Comparison of ENCODE assay signal across 24 cellular contexts in the genomic region with DNA sequence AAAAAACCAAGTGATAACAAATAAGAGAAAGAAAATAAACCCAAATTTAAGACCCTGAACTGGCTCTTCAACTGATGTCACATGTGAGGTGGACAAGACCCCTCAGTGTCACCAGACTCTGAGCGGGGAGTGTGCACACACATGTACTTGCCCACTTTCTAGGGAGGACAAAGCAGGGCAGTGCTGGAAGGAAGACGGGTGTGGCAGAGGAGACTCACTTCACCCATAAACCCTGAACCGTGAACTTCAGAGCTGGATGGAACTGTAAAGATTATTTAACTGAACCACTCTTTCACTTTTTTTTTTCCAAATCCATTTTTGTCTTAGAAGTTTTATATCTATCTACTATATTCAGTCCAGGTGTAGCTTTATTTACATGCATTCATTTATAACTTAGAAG. TPM values are rescaled to one million over a fixed set of nuclear protein-coding genes. Genes with fewer than 3 reads are reported as not detected.
"Had no signal": no experiment of that assay in that cellular context is flagged by ENCODE, and none has a peak within 500 bp of the region (broad histone marks: within the 10 kb centered on the region; RNA-seq: fewer than 3 reads in every experiment).

No MANE protein-coding gene starts in this region.

- H3K4me1 Mint-ChIP-seq: immature natural killer cell; naive thymus-derived CD4-positive, alpha-beta T cell had no signal

- H3K9me3 Mint-ChIP-seq: dendritic cell treated with granulocyte-macrophage colony-stimulating factor and Interleukin-4, amounts not matched to agents 40 ng/mL and 50 ng/mL, for 4 days; effector memory CD8-positive, alpha-beta T cell; endodermal cell; immature natural killer cell; naive thymus-derived CD4-positive, alpha-beta T cell had no signal

- H3K27ac Mint-ChIP-seq: dendritic cell treated with granulocyte-macrophage colony-stimulating factor and Interleukin-4, amounts not matched to agents 40 ng/mL and 50 ng/mL, for 4 days; effector memory CD8-positive, alpha-beta T cell; endodermal cell; immature natural killer cell; mesothelial cell of epicardium; naive thymus-derived CD4-positive, alpha-beta T cell had no signal

- H3K4me3 Mint-ChIP-seq: dendritic cell treated with granulocyte-macrophage colony-stimulating factor and Interleukin-4, amounts not matched to agents 40 ng/mL and 50 ng/mL, for 4 days; effector memory CD8-positive, alpha-beta T cell; endodermal cell; immature natural killer cell; mesothelial cell of epicardium; naive thymus-derived CD4-positive, alpha-beta T cell had no signal

- H3K4me1 ChIP-seq: colonic mucosa, left lung, lower lobe of right lung had no signal

- H3K36me3 Mint-ChIP-seq: immature natural killer cell; naive thymus-derived CD4-positive, alpha-beta T cell had no signal

- H3K27ac ChIP-seq: colonic mucosa, epithelial cell of prostate, esophagus squamous epithelium, gastroesophageal sphincter, heart left ventricle, hepatocyte, left lung, lower lobe of right lung had no signal

- H3K9me3 ChIP-seq: colonic mucosa, esophagus squamous epithelium, gastroesophageal sphincter, heart left ventricle, left lung, lower lobe of right lung had no signal

- H3K27me3 ChIP-seq: colonic mucosa, esophagus squamous epithelium, gastroesophageal sphincter, heart left ventricle, hepatocyte, left lung had no signal

- H3K27me3 Mint-ChIP-seq: dendritic cell treated with granulocyte-macrophage colony-stimulating factor and Interleukin-4, amounts not matched to agents 40 ng/mL and 50 ng/mL, for 4 days had no signal

- DNase-seq: colonic mucosa; cortex of kidney; effector CD8-positive, alpha-beta T cell; effector memory CD8-positive, alpha-beta T cell; endodermal cell; erythroblast; esophagus squamous epithelium; foreskin fibroblast; heart left ventricle; hypothalamus; immature natural killer cell; islet precursor cell; kidney; kidney glomerular epithelial cell; left lung; left ventricle myocardium superior; lower lobe of right lung; mesenchymal stem cell; naive thymus-derived CD4-positive, alpha-beta T cell had no signal

- H3K36me3 ChIP-seq: colonic mucosa, gastroesophageal sphincter, heart left ventricle, left lung, lower lobe of right lung had no signal

- ATAC-seq: effector memory CD8-positive, alpha-beta T cell; gastroesophageal sphincter; heart left ventricle; left lung; left ventricle myocardium superior; lower lobe of right lung; naive thymus-derived CD4-positive, alpha-beta T cell had no signal

- H3K4me3 ChIP-seq: colonic mucosa, esophagus squamous epithelium, gastroesophageal sphincter, heart left ventricle, hepatocyte, left lung, lower lobe of right lung had no signal

RNA-seq across cellular contexts. Expression of a gene that starts 12.3 kb away (rescaled TPM):
- total RNA-seq: naive thymus-derived CD4-positive, alpha-beta T cell had no signal
